19 cellular contexts compared by ENCODE assay signal in the genomic region with DNA sequence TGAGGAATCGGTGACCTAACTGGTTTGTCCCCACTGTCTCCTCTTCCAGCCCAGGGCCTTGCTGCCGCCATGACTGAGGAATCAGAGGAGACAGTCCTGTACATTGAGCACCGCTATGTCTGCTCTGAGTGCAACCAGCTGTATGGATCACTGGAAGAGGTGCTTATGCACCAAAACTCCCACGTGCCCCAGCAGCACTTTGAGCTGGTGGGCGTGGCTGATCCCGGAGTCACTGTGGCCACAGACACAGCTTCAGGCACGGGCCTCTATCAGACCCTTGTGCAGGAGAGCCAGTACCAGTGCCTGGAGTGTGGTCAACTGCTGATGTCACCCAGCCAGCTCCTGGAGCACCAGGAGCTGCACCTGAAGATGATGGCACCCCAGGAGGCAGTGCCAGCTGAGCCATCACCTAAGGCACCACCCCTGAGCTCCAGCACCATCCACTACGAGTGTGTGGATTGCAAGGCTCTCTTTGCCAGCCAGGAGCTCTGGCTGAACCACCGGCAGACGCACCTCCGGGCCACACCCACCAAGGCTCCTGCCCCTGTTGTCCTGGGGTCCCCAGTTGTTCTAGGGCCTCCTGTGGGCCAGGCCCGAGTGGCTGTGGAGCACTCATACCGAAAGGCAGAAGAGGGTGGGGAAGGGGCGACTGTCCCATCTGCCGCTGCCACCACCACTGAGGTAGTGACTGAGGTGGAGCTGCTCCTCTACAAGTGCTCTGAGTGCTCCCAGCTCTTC. TPM values are rescaled to one million over a fixed set of nuclear protein-coding genes. Genes with fewer than 3 reads are reported as not detected.
DNase-seq lines count a peak whose midpoint lies in the region; ATAC-seq, FAIRE-seq and TF ChIP-seq lines count a peak whose summit lies in the region.
"Had no signal": no experiment of that assay in that cellular context is flagged by ENCODE, and none has a peak within 500 bp of the region (broad histone marks: within the 10 kb centered on the region; RNA-seq: fewer than 3 reads in every experiment).

No MANE protein-coding gene starts in this region.

- H3K27ac Mint-ChIP-seq in activated CD4-positive, alpha-beta T cell treated with anti-CD3 and anti-CD28 coated beads, Interleukin-2, amount 10 ng/mL, durations not matched to agents 24 days and 14 days: no peak overlapping the region
- H3K27ac Mint-ChIP-seq in dendritic cell treated with granulocyte-macrophage colony-stimulating factor and Interleukin-4, amounts not matched to agents 40 ng/mL and 50 ng/mL, for 4 days: peak overlapping the region; percentile 23

- H2BK5ac ChIP-seq in trophoblast cell (ENCODE audit: low read depth, low read length, poor library complexity): no peak overlapping the region

- no peak overlapping the region for H2BK12ac ChIP-seq in trophoblast cell (ENCODE audit: low read length)

- H3K4me2 ChIP-seq in PC-3 (ENCODE audit: low read length) (no peak overlapping the region), trophoblast cell (ENCODE audit: low read length) (no peak overlapping the region), smooth muscle cell (no peak overlapping the region)

- H3K27me3 ChIP-seq in PC-3 (ENCODE audit: low read length) (no peaks in the 10 kb centered on the region), trophoblast cell (ENCODE audit: insufficient read depth, low read length) (no peaks in the 10 kb centered on the region), smooth muscle cell (ENCODE audit: low read depth) (no peaks in the 10 kb centered on the region)

- no peak overlapping the region for H3K23ac ChIP-seq in trophoblast cell (ENCODE audit: low read length)

- POLR2A ChIA-PET in PC-3 (lab: Charles Lee; ENCODE audit: unreplicated experiment): no interaction called here

- no peaks in the 10 kb centered on the region for H3K27me3 Mint-ChIP-seq in activated CD4-positive, alpha-beta T cell treated with anti-CD3 and anti-CD28 coated beads, Interleukin-2, amount 10 ng/mL, durations not matched to agents 24 days and 14 days
- H3K27me3 Mint-ChIP-seq in dendritic cell treated with granulocyte-macrophage colony-stimulating factor and Interleukin-4, amounts not matched to agents 40 ng/mL and 50 ng/mL, for 4 days: no peaks in the 10 kb centered on the region
- H3K27me3 Mint-ChIP-seq: activated B cell treated with CpG ODN at 0.5 μM for 24 hours had no signal

- H3F3A ChIP-seq in PC-3 (ENCODE audit: low read length, unreplicated experiment) (no peaks in the 10 kb centered on the region), smooth muscle cell (ENCODE audit: low read depth) (no peaks in the 10 kb centered on the region)

- TSS peak; percentile 21 for BruUV-seq in PC-3 (replicated peaks; lab: Mats Ljungman, UMichigan)

- H3K9me2 ChIP-seq in PC-3 (replicated peaks; ENCODE audit: low read length): no peaks in the 10 kb centered on the region

- no CpG with 5 or more reads among the region's 15 CpGs for WGBS in trophoblast cell (ENCODE audit: extremely low coverage, insufficient coverage, insufficient read length)
- 89% methylated on average over 15 of the region's 15 CpGs for WGBS in smooth muscle cell (ENCODE audit: low lambda C conversion rate)

- no peak overlapping the region for H2BK120ac ChIP-seq in trophoblast cell (ENCODE audit: insufficient read depth, low read length, poor library complexity)

- H3K18ac ChIP-seq in trophoblast cell (ENCODE audit: low read length): no peak overlapping the region

- ATAC-seq in PC-3 (no peak), GM19324 (IDR thresholded peaks at IDR 0.05; ENCODE audit: low FRiP score, unreplicated experiment) (no peak)
- ATAC-seq: CD8-positive, alpha-beta T cell; esophagus mucosa had no signal

- peaks cover 16% of the 10 kb centered on the region; the same call in 1 of the 2 replicates for H3K36me3 ChIP-seq in PC-3 (ENCODE audit: low read depth, low read length)
- peaks cover 33 to 42% of the 10 kb centered on the region in 2 experiments for H3K36me3 ChIP-seq in trophoblast cell (ENCODE audit: control insufficient read depth in 1 of 2, insufficient read depth in 2 of 2, low read length in 2 of 2)
- no peaks in the 10 kb centered on the region for H3K36me3 ChIP-seq in smooth muscle cell (ENCODE audit: low read depth)

- H3K79me2 ChIP-seq in PC-3 (ENCODE audit: low read length): peaks cover 55% of the 10 kb centered on the region
- peaks cover 17% of the 10 kb centered on the region for H3K79me2 ChIP-seq in trophoblast cell (ENCODE audit: control insufficient read depth, insufficient read depth, low read length, poor library complexity)
- peaks cover 42% of the 10 kb centered on the region for H3K79me2 ChIP-seq in smooth muscle cell (ENCODE audit: low read depth)

- intact Hi-C loops in activated CD4-positive, alpha-beta T cell treated with anti-CD3 and anti-CD28 coated beads, Interleukin-2, amount 10 ng/mL, durations not matched to agents 24 days and 14 days (cut with micrococcal nuclease): no loop called here
- intact Hi-C loops in PC-3 (cut with micrococcal nuclease): no loop called here
- intact Hi-C loops in dendritic cell treated with granulocyte-macrophage colony-stimulating factor and Interleukin-4, amounts not matched to agents 40 ng/mL and 50 ng/mL, for 4 days (cut with micrococcal nuclease): no loop called here

- no peak for FAIRE-seq in D721Med (lab: Jason Lieb, UNC)
- FAIRE-seq: A204.1, kidney had no signal

- H3K4me1 ChIP-seq in PC-3 (ENCODE audit: insufficient read depth, low read length): peaks cover 24% of the 10 kb centered on the region
- H3K4me1 ChIP-seq in trophoblast cell (ENCODE audit: control insufficient read depth in 1 of 2, insufficient read depth in 2 of 2, low read length in 2 of 2): peaks cover 6 to 16% of the 10 kb centered on the region in 2 experiments
- H3K4me1 ChIP-seq in smooth muscle cell (ENCODE audit: low read depth): peaks cover 16% of the 10 kb centered on the region

- DNase-seq in activated CD4-positive, alpha-beta T cell treated with anti-CD3 and anti-CD28 coated beads, Interleukin-2, amount 10 ng/mL, durations not matched to agents 24 days and 14 days: no peak
- DNase-seq in activated CD4-positive, alpha-beta T cell treated with anti-CD3 and anti-CD28 coated beads, Interleukin-2, amount 50 U/mL, for 1 hour: no peak
- DNase-seq in PC-3 (no peak), trophoblast cell (no peak), D721Med (ENCODE audit: insufficient read length, low spot score) (no peak), smooth muscle cell (lab: John Stamatoyannopoulos, UW; ENCODE audit: unreplicated experiment) (no peak)
- DNase-seq: activated B cell treated with CpG ODN at 0.5 μM for 24 hours; activated CD8-positive, alpha-beta memory T cell treated with anti-CD3 and anti-CD28 coated beads, Interleukin-2, amount 50 U/mL, for 48 hours; anterior cingulate cortex; CD8-positive, alpha-beta T cell; GDM1; Kasumi-1; kidney; NCI-H1694; NCI-H526 had no signal

- peaks cover 12% of the 10 kb centered on the region for H3K79me1 ChIP-seq in trophoblast cell (ENCODE audit: low read length)

- no peak overlapping the region for H2AK5ac ChIP-seq in trophoblast cell (ENCODE audit: low read length)

- H4K20me1 ChIP-seq in PC-3 (ENCODE audit: low read length): peaks cover 32% of the 10 kb centered on the region
- peaks cover 56% of the 10 kb centered on the region for H4K20me1 ChIP-seq in smooth muscle cell (ENCODE audit: low read depth)

- H3K9me3 Mint-ChIP-seq in activated CD4-positive, alpha-beta T cell treated with anti-CD3 and anti-CD28 coated beads, Interleukin-2, amount 10 ng/mL, durations not matched to agents 24 days and 14 days: no peaks in the 10 kb centered on the region
- H3K9me3 Mint-ChIP-seq in dendritic cell treated with granulocyte-macrophage colony-stimulating factor and Interleukin-4, amounts not matched to agents 40 ng/mL and 50 ng/mL, for 4 days: no peaks in the 10 kb centered on the region
- H3K9me3 Mint-ChIP-seq: activated B cell treated with CpG ODN at 0.5 μM for 24 hours; CD8-positive, alpha-beta T cell had no signal

- H2AFZ ChIP-seq in PC-3 (ENCODE audit: low read length) (no peak overlapping the region), trophoblast cell (ENCODE audit: insufficient read depth, low read length, poor library complexity) (no peak overlapping the region), smooth muscle cell (ENCODE audit: low read depth) (no peak overlapping the region)

- CTCF ChIA-PET in PC-3 (lab: Charles Lee): no interaction called here

- no peak overlapping the region for H3K14ac ChIP-seq in trophoblast cell (ENCODE audit: low read length)

- H3K4me3 Mint-ChIP-seq in activated CD4-positive, alpha-beta T cell treated with anti-CD3 and anti-CD28 coated beads, Interleukin-2, amount 10 ng/mL, durations not matched to agents 24 days and 14 days: peak overlapping the region; percentile 99
- no peak overlapping the region for H3K4me3 Mint-ChIP-seq in dendritic cell treated with granulocyte-macrophage colony-stimulating factor and Interleukin-4, amounts not matched to agents 40 ng/mL and 50 ng/mL, for 4 days

- H3K4me1 Mint-ChIP-seq in activated CD4-positive, alpha-beta T cell treated with anti-CD3 and anti-CD28 coated beads, Interleukin-2, amount 10 ng/mL, durations not matched to agents 24 days and 14 days: peaks cover 38% of the 10 kb centered on the region
- H3K4me1 Mint-ChIP-seq in dendritic cell treated with granulocyte-macrophage colony-stimulating factor and Interleukin-4, amounts not matched to agents 40 ng/mL and 50 ng/mL, for 4 days (ENCODE audit: low read depth): peaks cover 31% of the 10 kb centered on the region

- no peak overlapping the region for H4K12ac ChIP-seq in trophoblast cell (ENCODE audit: low read depth, low read length)

- no peak overlapping the region for H4K91ac ChIP-seq in trophoblast cell (ENCODE audit: low read depth, low read length)

- peaks cover 43% of the 10 kb centered on the region for H3K36me3 Mint-ChIP-seq in activated CD4-positive, alpha-beta T cell treated with anti-CD3 and anti-CD28 coated beads, Interleukin-2, amount 10 ng/mL, durations not matched to agents 24 days and 14 days (ENCODE audit: low read depth)
- peaks cover 70% of the 10 kb centered on the region for H3K36me3 Mint-ChIP-seq in dendritic cell treated with granulocyte-macrophage colony-stimulating factor and Interleukin-4, amounts not matched to agents 40 ng/mL and 50 ng/mL, for 4 days (ENCODE audit: low read depth)

- no peak overlapping the region for H3K4me3 ChIP-seq in PC-3 (ENCODE audit: low read length)
- no peak overlapping the region for H3K4me3 ChIP-seq in trophoblast cell (ENCODE audit: low read depth, low read length)
- no peak overlapping the region for H3K4me3 ChIP-seq in smooth muscle cell

- no peak overlapping the region for H3K27ac ChIP-seq in PC-3 (ENCODE audit: low read length)
- H3K27ac ChIP-seq in trophoblast cell (ENCODE audit: low read depth, low read length): no peak overlapping the region
- H3K27ac ChIP-seq in smooth muscle cell (ENCODE audit: low read depth): no peak overlapping the region

- no peak overlapping the region for H4K8ac ChIP-seq in trophoblast cell (ENCODE audit: low read depth, low read length)

- peak overlapping the region; percentile 6 for H3K4ac ChIP-seq in trophoblast cell (ENCODE audit: low read depth, low read length)

- no peak overlapping the region for H3K9ac ChIP-seq in PC-3 (ENCODE audit: low read length)
- no peak overlapping the region for H3K9ac ChIP-seq in trophoblast cell (ENCODE audit: low read length)
- no peak overlapping the region for H3K9ac ChIP-seq in smooth muscle cell (ENCODE audit: low read depth)

- TF ChIP-seq CTCF in PC-3 (conservative IDR thresholded peaks at IDR 0.05; ENCODE audit: low read depth, low read length) (no peak), D721Med (IDR thresholded peaks at IDR 0.05; ENCODE audit: insufficient read depth, missing control alignments) (no peak), smooth muscle cell (IDR thresholded peaks at IDR 0.05; ENCODE audit: borderline replicate concordance, insufficient read depth, poor library complexity, severe bottlenecking) (no peak)

- H3K9me3 ChIP-seq in PC-3 (ENCODE audit: low read length) (no peaks in the 10 kb centered on the region), trophoblast cell (ENCODE audit: insufficient read depth, low read depth, low read length) (peaks cover 3% of the 10 kb centered on the region), smooth muscle cell (replicated peaks; ENCODE audit: low read depth) (no peaks in the 10 kb centered on the region)

RNA-seq across cellular contexts. Expression of a gene that starts 2.7 kb away (rescaled TPM):
- 16.7 and 18.5 TPM in 2 replicates for total RNA-seq in activated CD4-positive, alpha-beta T cell treated with anti-CD3 and anti-CD28 coated beads, Interleukin-2, amount 10 ng/mL, durations not matched to agents 24 days and 14 days
- total RNA-seq in PC-3 (2014; rRNA removed): 14.4 and 15.2 TPM in 2 replicates
- polyA plus RNA-seq in trophoblast cell (2013): 9.1 and 9.8 TPM in 2 replicates
- total RNA-seq in smooth muscle cell: 8.9 and 13.6 TPM in 2 replicates
- 20.5 and 22.9 TPM in 2 replicates for polyA plus RNA-seq in smooth muscle cell

RNA-seq across cellular contexts. Expression of a gene that starts 8.7 kb away (rescaled TPM):
- total RNA-seq in activated CD4-positive, alpha-beta T cell treated with anti-CD3 and anti-CD28 coated beads, Interleukin-2, amount 10 ng/mL, durations not matched to agents 24 days and 14 days: 3.9 and 4.9 TPM in 2 replicates
- total RNA-seq in PC-3 (2014; rRNA removed): 0.12 TPM in 1 of 2 replicates, not detected in the other
- 0.18 and 0.26 TPM in 2 replicates for polyA plus RNA-seq in trophoblast cell (2013)
- total RNA-seq in smooth muscle cell: 0.58 and 2.0 TPM in 2 replicates
- 0.67 and 1.9 TPM in 2 replicates for polyA plus RNA-seq in smooth muscle cell

RNA-seq across cellular contexts. Expression of a gene that starts 53.5 kb away (rescaled TPM):
- 71.5 and 72.0 TPM in 2 replicates for total RNA-seq in activated CD4-positive, alpha-beta T cell treated with anti-CD3 and anti-CD28 coated beads, Interleukin-2, amount 10 ng/mL, durations not matched to agents 24 days and 14 days
- total RNA-seq in PC-3 (2014; rRNA removed): 1.4 and 2.4 TPM in 2 replicates
- 2.8 and 3.3 TPM in 2 replicates for polyA plus RNA-seq in trophoblast cell (2013)
- total RNA-seq in smooth muscle cell: 0.58 and 0.99 TPM in 2 replicates
- 6.3 and 8.6 TPM in 2 replicates for polyA plus RNA-seq in smooth muscle cell

Comparison
In these comparisons a context has a peak if more than half of its experiments do, and no peak if none do; other contexts are left out.
1. RNA of a gene that starts 53.5 kb away (total RNA-seq): 71.5 to 72.0 TPM in activated CD4-positive, alpha-beta T cell treated with anti-CD3 and anti-CD28 coated beads, Interleukin-2, amount 10 ng/mL, durations not matched to agents 24 days and 14 days; 1.4 to 2.4 TPM in PC-3 and 0.58 to 0.99 TPM in smooth muscle cell; every median in the first group is over 10 times any median in the second.